7 cellular contexts compared by ENCODE assay signal in genomic region chr4:1682860-1683259, GRCh38. TPM values are rescaled to one million over a fixed set of nuclear protein-coding genes. Genes with fewer than 3 reads are reported as not detected.
DNase-seq lines count a peak whose midpoint lies in the region; TF ChIP-seq lines count a peak whose summit lies in the region.

No MANE protein-coding gene starts in this region.

- peaks cover 13% of the 10 kb centered on the region for H3K4me1 Mint-ChIP-seq in HFFc6 (ENCODE audit: low read depth)
- H3K4me1 Mint-ChIP-seq in activated T-helper 2 cell treated with anti-CD3 and anti-CD28 coated beads, Interferon-gamma antibody, Interleukin-2, Interleukin-4, amounts not matched to agents 10 μg/mL and 5 μg/mL and 100 μg/mL, durations not matched to agents 14 hours and 24 hours and 36 hours (ENCODE audit: low read depth): peaks cover 11% of the 10 kb centered on the region

- H3K27me3 ChIP-seq in stomach smooth muscle (ENCODE audit: control insufficient read depth in 1 of 2, insufficient read depth in 2 of 2, low read length in 2 of 2): no peaks in the 10 kb centered on the region

- DNase-seq in HFFc6 (no peak), epidermal melanocyte (ENCODE audit: insufficient read length, low spot score) (no peak), NOMO-1 treated with dmso at 0.1 percent for 144 hours (lab: John Stamatoyannopoulos, UW; ENCODE audit: unreplicated experiment) (no peak), DMS79 treated with DMSO at 0.1 percent for 48 hours (lab: John Stamatoyannopoulos, UW) (no peak)
- no peak for DNase-seq in activated T-helper 2 cell treated with anti-CD3 and anti-CD28 coated beads, Interferon-gamma antibody, Interleukin-2, Interleukin-4, amounts not matched to agents 10 μg/mL and 5 μg/mL and 100 μg/mL, durations not matched to agents 14 hours and 24 hours and 36 hours (ENCODE audit: low spot score)

- peaks cover 17% of the 10 kb centered on the region for H3K4me1 ChIP-seq in stomach smooth muscle (ENCODE audit: control insufficient read depth, insufficient read depth, low read length)

- peak overlapping the region; percentile 98 for H3K27ac Mint-ChIP-seq in HFFc6
- H3K27ac Mint-ChIP-seq in activated T-helper 2 cell treated with anti-CD3 and anti-CD28 coated beads, Interferon-gamma antibody, Interleukin-2, Interleukin-4, amounts not matched to agents 10 μg/mL and 5 μg/mL and 100 μg/mL, durations not matched to agents 14 hours and 24 hours and 36 hours: peak overlapping the region; percentile 76

- peak overlapping the region; percentile 94 for H3K4me3 Mint-ChIP-seq in HFFc6
- H3K4me3 Mint-ChIP-seq in activated T-helper 2 cell treated with anti-CD3 and anti-CD28 coated beads, Interferon-gamma antibody, Interleukin-2, Interleukin-4, amounts not matched to agents 10 μg/mL and 5 μg/mL and 100 μg/mL, durations not matched to agents 14 hours and 24 hours and 36 hours (ENCODE audit: low read depth): peak overlapping the region; percentile 77

- H3K36me3 Mint-ChIP-seq in HFFc6 (ENCODE audit: low read depth): no peaks in the 10 kb centered on the region
- no peaks in the 10 kb centered on the region for H3K36me3 Mint-ChIP-seq in activated T-helper 2 cell treated with anti-CD3 and anti-CD28 coated beads, Interferon-gamma antibody, Interleukin-2, Interleukin-4, amounts not matched to agents 10 μg/mL and 5 μg/mL and 100 μg/mL, durations not matched to agents 14 hours and 24 hours and 36 hours (ENCODE audit: low read depth)

- H3K9ac ChIP-seq in stomach smooth muscle (ENCODE audit: low read length in 2 of 2): peak overlapping the region; percentile 55 to 59

- peaks cover 5% of the 10 kb centered on the region for H3K27me3 Mint-ChIP-seq in HFFc6 (ENCODE audit: insufficient read depth)
- H3K27me3 Mint-ChIP-seq in activated T-helper 2 cell treated with anti-CD3 and anti-CD28 coated beads, Interferon-gamma antibody, Interleukin-2, Interleukin-4, amounts not matched to agents 10 μg/mL and 5 μg/mL and 100 μg/mL, durations not matched to agents 14 hours and 24 hours and 36 hours (ENCODE audit: low read depth): no peaks in the 10 kb centered on the region

- H3K27ac ChIP-seq in stomach smooth muscle (ENCODE audit: low read length): peak overlapping the region; percentile 76

- no peak for TF ChIP-seq CTCF in HFFc6 (IDR thresholded peaks at IDR 0.05)

- H3K9me3 Mint-ChIP-seq in HFFc6: no peaks in the 10 kb centered on the region
- no peaks in the 10 kb centered on the region for H3K9me3 Mint-ChIP-seq in activated T-helper 2 cell treated with anti-CD3 and anti-CD28 coated beads, Interferon-gamma antibody, Interleukin-2, Interleukin-4, amounts not matched to agents 10 μg/mL and 5 μg/mL and 100 μg/mL, durations not matched to agents 14 hours and 24 hours and 36 hours

- H3K9me3 ChIP-seq in iPS-18c (ENCODE audit: control insufficient read depth, insufficient read depth, low read length) (peaks cover 4% of the 10 kb centered on the region), stomach smooth muscle (ENCODE audit: control insufficient read depth in 2 of 2, low read length in 2 of 2) (no peaks in the 10 kb centered on the region)

- H3K4me3 ChIP-seq in iPS-18c (ENCODE audit: insufficient read depth, low read depth, low read length) (peak overlapping the region; percentile 73; the same call in 1 of the 2 replicates), stomach smooth muscle (ENCODE audit: low read length in 2 of 2) (peak overlapping the region; percentile 42 to 74)

- no peaks in the 10 kb centered on the region for H3K36me3 ChIP-seq in stomach smooth muscle (ENCODE audit: control insufficient read depth in 2 of 2, insufficient read depth in 2 of 2, low read length in 2 of 2)

- intact Hi-C loops in activated T-helper 2 cell treated with anti-CD3 and anti-CD28 coated beads, Interferon-gamma antibody, Interleukin-2, Interleukin-4, amounts not matched to agents 10 μg/mL and 5 μg/mL and 100 μg/mL, durations not matched to agents 14 hours and 24 hours and 36 hours (cut with micrococcal nuclease): loop anchor here (5.0 kb wide), 1 partner anchor 436 kb away; the partner anchor contains the start of gene CTBP1

RNA-seq across cellular contexts. Expression of gene FAM53A, which starts 1.3 kb away (rescaled TPM):
- total RNA-seq in HFFc6 (2021; fragmentation: NEBNext Ultra II Directional; extraction: Animal tissue kit (Norgen Biotek cat#: 25700)): 1 to 10 TPM; 2.3 to 3.2 (median 2.7) TPM
- total RNA-seq in activated T-helper 2 cell treated with anti-CD3 and anti-CD28 coated beads, Interferon-gamma antibody, Interleukin-2, Interleukin-4, amounts not matched to agents 10 μg/mL and 5 μg/mL and 100 μg/mL, durations not matched to agents 14 hours and 24 hours and 36 hours: 2.7 and 3.3 TPM in 2 replicates

RNA-seq across cellular contexts. Expression of gene SLBP, which starts 29.3 kb away (rescaled TPM):
- total RNA-seq in HFFc6 (2021; fragmentation: NEBNext Ultra II Directional; extraction: Animal tissue kit (Norgen Biotek cat#: 25700)): 10 to 100 TPM; 44.7 to 61.9 (median 58.4) TPM
- total RNA-seq in activated T-helper 2 cell treated with anti-CD3 and anti-CD28 coated beads, Interferon-gamma antibody, Interleukin-2, Interleukin-4, amounts not matched to agents 10 μg/mL and 5 μg/mL and 100 μg/mL, durations not matched to agents 14 hours and 24 hours and 36 hours: 125 and 127 TPM in 2 replicates

RNA-seq across cellular contexts. Expression of gene TMEM129, which starts 38.3 kb away (rescaled TPM):
- total RNA-seq in HFFc6 (2021; fragmentation: NEBNext Ultra II Directional; extraction: Animal tissue kit (Norgen Biotek cat#: 25700)): 10 to 100 TPM; 24.6 to 36.7 (median 27.7) TPM
- total RNA-seq in activated T-helper 2 cell treated with anti-CD3 and anti-CD28 coated beads, Interferon-gamma antibody, Interleukin-2, Interleukin-4, amounts not matched to agents 10 μg/mL and 5 μg/mL and 100 μg/mL, durations not matched to agents 14 hours and 24 hours and 36 hours: 23.5 and 27.1 TPM in 2 replicates

RNA-seq across cellular contexts. Expression of gene TACC3, which starts 38.5 kb away (rescaled TPM):
- 10 to 100 TPM; 44.2 to 95.3 (median 93.3) TPM for total RNA-seq in HFFc6 (2021; fragmentation: NEBNext Ultra II Directional; extraction: Animal tissue kit (Norgen Biotek cat#: 25700))
- 137 and 141 TPM in 2 replicates for total RNA-seq in activated T-helper 2 cell treated with anti-CD3 and anti-CD28 coated beads, Interferon-gamma antibody, Interleukin-2, Interleukin-4, amounts not matched to agents 10 μg/mL and 5 μg/mL and 100 μg/mL, durations not matched to agents 14 hours and 24 hours and 36 hours
